In the genomic region with DNA sequence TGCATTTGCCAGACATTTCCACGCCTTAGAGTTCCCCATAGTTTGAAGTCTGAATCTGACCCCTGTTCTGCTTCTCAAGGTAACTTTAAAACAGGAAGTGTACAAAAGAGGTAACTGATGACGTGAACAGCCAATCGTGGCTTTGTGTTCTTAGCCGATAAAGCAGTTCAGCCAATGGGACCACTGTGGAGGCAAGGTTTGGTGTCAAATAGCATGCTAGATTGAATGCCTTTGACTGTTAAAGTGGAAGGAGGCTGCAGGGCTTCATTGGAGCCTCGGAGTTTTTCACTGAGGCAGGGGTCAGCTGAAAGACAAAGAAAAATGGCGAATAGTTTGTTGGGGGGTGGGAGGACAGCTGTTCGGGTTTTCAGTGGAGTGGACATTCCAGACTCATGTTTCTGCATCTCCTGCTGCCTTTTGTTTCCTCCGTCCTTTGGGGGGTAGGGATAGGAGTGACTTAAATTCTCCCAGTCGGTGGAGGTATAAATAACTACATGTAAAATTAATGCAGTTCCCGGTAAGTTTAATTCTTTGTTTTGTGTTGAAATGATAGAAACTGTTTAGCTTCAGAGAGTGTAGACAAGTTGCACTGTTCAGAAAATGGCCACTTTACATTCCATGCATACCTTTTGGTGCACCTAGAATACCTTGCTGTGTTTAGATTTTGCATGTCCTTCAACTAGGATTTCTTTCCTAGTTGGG, we compare ENCODE assay signal across 1 cellular context.
TF ChIP-seq lines count a peak whose summit lies in the region.

No MANE protein-coding gene starts in this region.

TF ChIP-seq in HepG2, 621 proteins besides CTCF, POLR2A, EP300 and RAD21 (continued from another document and continues in another):
- TF ChIP-seq, protein P1, sequence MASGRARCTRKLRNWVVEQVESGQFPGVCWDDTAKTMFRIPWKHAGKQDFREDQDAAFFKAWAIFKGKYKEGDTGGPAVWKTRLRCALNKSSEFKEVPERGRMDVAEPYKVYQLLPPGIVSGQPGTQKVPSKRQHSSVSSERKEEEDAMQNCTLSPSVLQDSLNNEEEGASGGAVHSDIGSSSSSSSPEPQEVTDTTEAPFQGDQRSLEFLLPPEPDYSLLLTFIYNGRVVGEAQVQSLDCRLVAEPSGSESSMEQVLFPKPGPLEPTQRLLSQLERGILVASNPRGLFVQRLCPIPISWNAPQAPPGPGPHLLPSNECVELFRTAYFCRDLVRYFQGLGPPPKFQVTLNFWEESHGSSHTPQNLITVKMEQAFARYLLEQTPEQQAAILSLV (CRISPR knock-in tag; IDR thresholded peaks at IDR 0.05; ENCODE audit: borderline replicate concordance), result no peak
- TF ChIP-seq ZNF317 (CRISPR knock-in tag; IDR thresholded peaks at IDR 0.05) (peak; percentile 55; the same call in 1 of the 2 replicates), ZNF24 (IDR thresholded peaks at IDR 0.05) (no peak), ZNF263 (CRISPR knock-in tag; IDR thresholded peaks at IDR 0.05) (no peak), SOX13 (IDR thresholded peaks at IDR 0.05) (no peak), SOX13 (CRISPR knock-in tag; conservative IDR thresholded peaks at IDR 0.05 in 1 of 2, IDR thresholded peaks at IDR 0.05 in 1 of 2) (0 out of 4 replicates have a peak, but pooled peaks of 1 of the 2 experiments have one; percentile 35), TEAD3 (CRISPR knock-in tag; optimal IDR thresholded peaks at IDR 0.05; ENCODE audit: borderline replicate concordance) (peak; percentile 99), ZNF253 (CRISPR knock-in tag; IDR thresholded peaks at IDR 0.05; ENCODE audit: borderline replicate concordance) (no peak), NCOA2 (CRISPR knock-in tag; IDR thresholded peaks at IDR 0.05) (peak; percentile 25), ZNF430 (CRISPR knock-in tag; IDR thresholded peaks at IDR 0.05) (no peak), SMARCC2 (IDR thresholded peaks at IDR 0.05) (no peak), MEF2D (CRISPR knock-in tag; IDR thresholded peaks at IDR 0.05) (peak; percentile 46; the same call in 1 of the 2 replicates), KMT2B (CRISPR knock-in tag; IDR thresholded peaks at IDR 0.05) (peak; percentile 70), RELA (CRISPR knock-in tag; IDR thresholded peaks at IDR 0.05) (no peak), ZNF75D (CRISPR knock-in tag; IDR thresholded peaks at IDR 0.05; ENCODE audit: borderline replicate concordance) (no peak), MYNN (CRISPR knock-in tag; IDR thresholded peaks at IDR 0.05; ENCODE audit: low read depth) (no peak), HNF4G (IDR thresholded peaks at IDR 0.05; ENCODE audit: borderline replicate concordance, low read depth, low read length) (no peak), HNF4G (CRISPR knock-in tag; IDR thresholded peaks at IDR 0.05; ENCODE audit: borderline replicate concordance, low read depth) (no peak; the same call in 1 of the 2 replicates), ZNF446 (CRISPR knock-in tag; IDR thresholded peaks at IDR 0.05) (no peak), ZNF766 (CRISPR knock-in tag; IDR thresholded peaks at IDR 0.05; ENCODE audit: borderline replicate concordance) (no peak), KAT7 (CRISPR knock-in tag; IDR thresholded peaks at IDR 0.05; ENCODE audit: borderline replicate concordance) (no peak)
- TF ChIP-seq, protein P2, sequence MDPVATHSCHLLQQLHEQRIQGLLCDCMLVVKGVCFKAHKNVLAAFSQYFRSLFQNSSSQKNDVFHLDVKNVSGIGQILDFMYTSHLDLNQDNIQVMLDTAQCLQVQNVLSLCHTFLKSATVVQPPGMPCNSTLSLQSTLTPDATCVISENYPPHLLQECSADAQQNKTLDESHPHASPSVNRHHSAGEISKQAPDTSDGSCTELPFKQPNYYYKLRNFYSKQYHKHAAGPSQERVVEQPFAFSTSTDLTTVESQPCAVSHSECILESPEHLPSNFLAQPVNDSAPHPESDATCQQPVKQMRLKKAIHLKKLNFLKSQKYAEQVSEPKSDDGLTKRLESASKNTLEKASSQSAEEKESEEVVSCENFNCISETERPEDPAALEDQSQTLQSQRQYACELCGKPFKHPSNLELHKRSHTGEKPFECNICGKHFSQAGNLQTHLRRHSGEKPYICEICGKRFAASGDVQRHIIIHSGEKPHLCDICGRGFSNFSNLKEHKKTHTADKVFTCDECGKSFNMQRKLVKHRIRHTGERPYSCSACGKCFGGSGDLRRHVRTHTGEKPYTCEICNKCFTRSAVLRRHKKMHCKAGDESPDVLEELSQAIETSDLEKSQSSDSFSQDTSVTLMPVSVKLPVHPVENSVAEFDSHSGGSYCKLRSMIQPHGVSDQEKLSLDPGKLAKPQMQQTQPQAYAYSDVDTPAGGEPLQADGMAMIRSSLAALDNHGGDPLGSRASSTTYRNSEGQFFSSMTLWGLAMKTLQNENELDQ (CRISPR knock-in tag; IDR thresholded peaks at IDR 0.05; ENCODE audit: borderline replicate concordance), result no peak
- TF ChIP-seq, protein P3, sequence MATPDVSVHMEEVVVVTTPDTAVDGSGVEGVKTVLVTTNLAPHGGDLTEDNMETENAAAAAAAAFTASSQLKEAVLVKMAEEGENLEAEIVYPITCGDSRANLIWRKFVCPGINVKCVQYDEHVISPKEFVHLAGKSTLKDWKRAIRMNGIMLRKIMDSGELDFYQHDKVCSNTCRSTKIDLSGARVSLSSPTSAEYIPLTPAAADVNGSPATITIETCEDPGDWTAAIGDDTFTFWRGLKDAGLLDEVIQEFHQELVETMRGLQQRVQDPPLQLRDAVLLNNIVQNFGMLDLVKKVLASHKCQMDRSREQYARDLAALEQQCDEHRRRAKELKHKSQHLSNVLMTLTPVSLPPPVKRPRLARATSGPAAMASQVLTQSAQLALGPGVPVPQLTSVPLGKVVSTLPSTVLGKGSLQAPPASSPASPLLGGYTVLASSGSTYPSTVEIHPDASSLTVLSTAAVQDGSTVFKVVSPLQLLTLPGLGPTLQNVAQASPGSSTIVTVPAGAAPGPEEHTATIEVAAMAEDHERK (CRISPR knock-in tag; IDR thresholded peaks at IDR 0.05; ENCODE audit: low read depth), result no peak; the same call in 1 of the 2 replicates
- TF ChIP-seq, protein P4, sequence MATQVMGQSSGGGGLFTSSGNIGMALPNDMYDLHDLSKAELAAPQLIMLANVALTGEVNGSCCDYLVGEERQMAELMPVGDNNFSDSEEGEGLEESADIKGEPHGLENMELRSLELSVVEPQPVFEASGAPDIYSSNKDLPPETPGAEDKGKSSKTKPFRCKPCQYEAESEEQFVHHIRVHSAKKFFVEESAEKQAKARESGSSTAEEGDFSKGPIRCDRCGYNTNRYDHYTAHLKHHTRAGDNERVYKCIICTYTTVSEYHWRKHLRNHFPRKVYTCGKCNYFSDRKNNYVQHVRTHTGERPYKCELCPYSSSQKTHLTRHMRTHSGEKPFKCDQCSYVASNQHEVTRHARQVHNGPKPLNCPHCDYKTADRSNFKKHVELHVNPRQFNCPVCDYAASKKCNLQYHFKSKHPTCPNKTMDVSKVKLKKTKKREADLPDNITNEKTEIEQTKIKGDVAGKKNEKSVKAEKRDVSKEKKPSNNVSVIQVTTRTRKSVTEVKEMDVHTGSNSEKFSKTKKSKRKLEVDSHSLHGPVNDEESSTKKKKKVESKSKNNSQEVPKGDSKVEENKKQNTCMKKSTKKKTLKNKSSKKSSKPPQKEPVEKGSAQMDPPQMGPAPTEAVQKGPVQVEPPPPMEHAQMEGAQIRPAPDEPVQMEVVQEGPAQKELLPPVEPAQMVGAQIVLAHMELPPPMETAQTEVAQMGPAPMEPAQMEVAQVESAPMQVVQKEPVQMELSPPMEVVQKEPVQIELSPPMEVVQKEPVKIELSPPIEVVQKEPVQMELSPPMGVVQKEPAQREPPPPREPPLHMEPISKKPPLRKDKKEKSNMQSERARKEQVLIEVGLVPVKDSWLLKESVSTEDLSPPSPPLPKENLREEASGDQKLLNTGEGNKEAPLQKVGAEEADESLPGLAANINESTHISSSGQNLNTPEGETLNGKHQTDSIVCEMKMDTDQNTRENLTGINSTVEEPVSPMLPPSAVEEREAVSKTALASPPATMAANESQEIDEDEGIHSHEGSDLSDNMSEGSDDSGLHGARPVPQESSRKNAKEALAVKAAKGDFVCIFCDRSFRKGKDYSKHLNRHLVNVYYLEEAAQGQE (IDR thresholded peaks at IDR 0.05; ENCODE audit: borderline replicate concordance in 1 of 2, low read depth in 1 of 2, low read length in 2 of 2), result peak in 1 of 2 experiments; percentile 27; a peak in 1 of 4 replicates
- TF ChIP-seq, protein P5, sequence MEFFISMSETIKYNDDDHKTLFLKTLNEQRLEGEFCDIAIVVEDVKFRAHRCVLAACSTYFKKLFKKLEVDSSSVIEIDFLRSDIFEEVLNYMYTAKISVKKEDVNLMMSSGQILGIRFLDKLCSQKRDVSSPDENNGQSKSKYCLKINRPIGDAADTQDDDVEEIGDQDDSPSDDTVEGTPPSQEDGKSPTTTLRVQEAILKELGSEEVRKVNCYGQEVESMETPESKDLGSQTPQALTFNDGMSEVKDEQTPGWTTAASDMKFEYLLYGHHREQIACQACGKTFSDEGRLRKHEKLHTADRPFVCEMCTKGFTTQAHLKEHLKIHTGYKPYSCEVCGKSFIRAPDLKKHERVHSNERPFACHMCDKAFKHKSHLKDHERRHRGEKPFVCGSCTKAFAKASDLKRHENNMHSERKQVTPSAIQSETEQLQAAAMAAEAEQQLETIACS (CRISPR knock-in tag; IDR thresholded peaks at IDR 0.05), result no peak
- TF ChIP-seq, protein P6, sequence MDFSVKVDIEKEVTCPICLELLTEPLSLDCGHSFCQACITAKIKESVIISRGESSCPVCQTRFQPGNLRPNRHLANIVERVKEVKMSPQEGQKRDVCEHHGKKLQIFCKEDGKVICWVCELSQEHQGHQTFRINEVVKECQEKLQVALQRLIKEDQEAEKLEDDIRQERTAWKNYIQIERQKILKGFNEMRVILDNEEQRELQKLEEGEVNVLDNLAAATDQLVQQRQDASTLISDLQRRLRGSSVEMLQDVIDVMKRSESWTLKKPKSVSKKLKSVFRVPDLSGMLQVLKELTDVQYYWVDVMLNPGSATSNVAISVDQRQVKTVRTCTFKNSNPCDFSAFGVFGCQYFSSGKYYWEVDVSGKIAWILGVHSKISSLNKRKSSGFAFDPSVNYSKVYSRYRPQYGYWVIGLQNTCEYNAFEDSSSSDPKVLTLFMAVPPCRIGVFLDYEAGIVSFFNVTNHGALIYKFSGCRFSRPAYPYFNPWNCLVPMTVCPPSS (IDR thresholded peaks at IDR 0.05), result no peak
- TF ChIP-seq, protein P7, sequence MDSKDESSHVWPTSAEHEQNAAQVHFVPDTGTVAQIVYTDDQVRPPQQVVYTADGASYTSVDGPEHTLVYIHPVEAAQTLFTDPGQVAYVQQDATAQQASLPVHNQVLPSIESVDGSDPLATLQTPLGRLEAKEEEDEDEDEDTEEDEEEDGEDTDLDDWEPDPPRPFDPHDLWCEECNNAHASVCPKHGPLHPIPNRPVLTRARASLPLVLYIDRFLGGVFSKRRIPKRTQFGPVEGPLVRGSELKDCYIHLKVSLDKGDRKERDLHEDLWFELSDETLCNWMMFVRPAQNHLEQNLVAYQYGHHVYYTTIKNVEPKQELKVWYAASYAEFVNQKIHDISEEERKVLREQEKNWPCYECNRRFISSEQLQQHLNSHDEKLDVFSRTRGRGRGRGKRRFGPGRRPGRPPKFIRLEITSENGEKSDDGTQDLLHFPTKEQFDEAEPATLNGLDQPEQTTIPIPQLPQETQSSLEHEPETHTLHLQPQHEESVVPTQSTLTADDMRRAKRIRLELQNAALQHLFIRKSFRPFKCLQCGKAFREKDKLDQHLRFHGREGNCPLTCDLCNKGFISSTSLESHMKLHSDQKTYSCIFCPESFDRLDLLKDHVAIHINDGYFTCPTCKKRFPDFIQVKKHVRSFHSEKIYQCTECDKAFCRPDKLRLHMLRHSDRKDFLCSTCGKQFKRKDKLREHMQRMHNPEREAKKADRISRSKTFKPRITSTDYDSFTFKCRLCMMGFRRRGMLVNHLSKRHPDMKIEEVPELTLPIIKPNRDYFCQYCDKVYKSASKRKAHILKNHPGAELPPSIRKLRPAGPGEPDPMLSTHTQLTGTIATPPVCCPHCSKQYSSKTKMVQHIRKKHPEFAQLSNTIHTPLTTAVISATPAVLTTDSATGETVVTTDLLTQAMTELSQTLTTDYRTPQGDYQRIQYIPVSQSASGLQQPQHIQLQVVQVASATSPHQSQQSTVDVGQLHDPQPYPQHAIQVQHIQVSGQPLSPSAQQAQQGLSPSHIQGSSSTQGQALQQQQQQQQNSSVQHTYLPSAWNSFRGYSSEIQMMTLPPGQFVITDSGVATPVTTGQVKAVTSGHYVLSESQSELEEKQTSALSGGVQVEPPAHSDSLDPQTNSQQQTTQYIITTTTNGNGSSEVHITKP (CRISPR knock-in tag; IDR thresholded peaks at IDR 0.05; ENCODE audit: low read depth), result no peak; the same call in 1 of the 2 replicates
- TF ChIP-seq, protein P8, sequence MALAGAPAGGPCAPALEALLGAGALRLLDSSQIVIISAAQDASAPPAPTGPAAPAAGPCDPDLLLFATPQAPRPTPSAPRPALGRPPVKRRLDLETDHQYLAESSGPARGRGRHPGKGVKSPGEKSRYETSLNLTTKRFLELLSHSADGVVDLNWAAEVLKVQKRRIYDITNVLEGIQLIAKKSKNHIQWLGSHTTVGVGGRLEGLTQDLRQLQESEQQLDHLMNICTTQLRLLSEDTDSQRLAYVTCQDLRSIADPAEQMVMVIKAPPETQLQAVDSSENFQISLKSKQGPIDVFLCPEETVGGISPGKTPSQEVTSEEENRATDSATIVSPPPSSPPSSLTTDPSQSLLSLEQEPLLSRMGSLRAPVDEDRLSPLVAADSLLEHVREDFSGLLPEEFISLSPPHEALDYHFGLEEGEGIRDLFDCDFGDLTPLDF (CRISPR knock-in tag; IDR thresholded peaks at IDR 0.05), result no peak
- TF ChIP-seq, protein P9, sequence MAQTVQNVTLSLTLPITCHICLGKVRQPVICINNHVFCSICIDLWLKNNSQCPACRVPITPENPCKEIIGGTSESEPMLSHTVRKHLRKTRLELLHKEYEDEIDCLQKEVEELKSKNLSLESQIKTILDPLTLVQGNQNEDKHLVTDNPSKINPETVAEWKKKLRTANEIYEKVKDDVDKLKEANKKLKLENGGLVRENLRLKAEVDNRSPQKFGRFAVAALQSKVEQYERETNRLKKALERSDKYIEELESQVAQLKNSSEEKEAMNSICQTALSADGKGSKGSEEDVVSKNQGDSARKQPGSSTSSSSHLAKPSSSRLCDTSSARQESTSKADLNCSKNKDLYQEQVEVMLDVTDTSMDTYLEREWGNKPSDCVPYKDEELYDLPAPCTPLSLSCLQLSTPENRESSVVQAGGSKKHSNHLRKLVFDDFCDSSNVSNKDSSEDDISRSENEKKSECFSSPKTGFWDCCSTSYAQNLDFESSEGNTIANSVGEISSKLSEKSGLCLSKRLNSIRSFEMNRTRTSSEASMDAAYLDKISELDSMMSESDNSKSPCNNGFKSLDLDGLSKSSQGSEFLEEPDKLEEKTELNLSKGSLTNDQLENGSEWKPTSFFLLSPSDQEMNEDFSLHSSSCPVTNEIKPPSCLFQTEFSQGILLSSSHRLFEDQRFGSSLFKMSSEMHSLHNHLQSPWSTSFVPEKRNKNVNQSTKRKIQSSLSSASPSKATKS (CRISPR knock-in tag; IDR thresholded peaks at IDR 0.05), result no peak
- TF ChIP-seq, protein P10, sequence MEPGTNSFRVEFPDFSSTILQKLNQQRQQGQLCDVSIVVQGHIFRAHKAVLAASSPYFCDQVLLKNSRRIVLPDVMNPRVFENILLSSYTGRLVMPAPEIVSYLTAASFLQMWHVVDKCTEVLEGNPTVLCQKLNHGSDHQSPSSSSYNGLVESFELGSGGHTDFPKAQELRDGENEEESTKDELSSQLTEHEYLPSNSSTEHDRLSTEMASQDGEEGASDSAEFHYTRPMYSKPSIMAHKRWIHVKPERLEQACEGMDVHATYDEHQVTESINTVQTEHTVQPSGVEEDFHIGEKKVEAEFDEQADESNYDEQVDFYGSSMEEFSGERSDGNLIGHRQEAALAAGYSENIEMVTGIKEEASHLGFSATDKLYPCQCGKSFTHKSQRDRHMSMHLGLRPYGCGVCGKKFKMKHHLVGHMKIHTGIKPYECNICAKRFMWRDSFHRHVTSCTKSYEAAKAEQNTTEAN (CRISPR knock-in tag; conservative IDR thresholded peaks at IDR 0.05), result no peak
